ENCODE assay signal across 8 cellular contexts in genomic region chr2:47272031-47272864, GRCh38.
A peak's percentile ranks its signal among the peaks of the same experiment; 100 is the strongest.
DNase-seq lines count a peak whose midpoint lies in the region; ATAC-seq and TF ChIP-seq lines count a peak whose summit lies in the region.

No MANE protein-coding gene starts in this region.

- peaks cover 7 to 55% (median 12%) of the 10 kb centered on the region in 4 donors for H3K4me1 ChIP-seq in Peyer's patch
- H3K4me1 ChIP-seq in stomach smooth muscle (ENCODE audit: control insufficient read depth, insufficient read depth, low read length), result peaks cover 40% of the 10 kb centered on the region

- no peaks in the 10 kb centered on the region for H3K27me3 ChIP-seq in Peyer's patch
- H3K27me3 ChIP-seq in stomach smooth muscle (ENCODE audit: control insufficient read depth in 1 of 2, insufficient read depth in 2 of 2, low read length in 2 of 2), result no peaks in the 10 kb centered on the region

- H3K9me3 ChIP-seq in Peyer's patch (no peaks in the 10 kb centered on the region), stomach smooth muscle (ENCODE audit: control insufficient read depth in 2 of 2, low read length in 2 of 2) (no peaks in the 10 kb centered on the region)

- ATAC-seq in GM19025 (IDR thresholded peaks at IDR 0.05; ENCODE audit: low read depth, unreplicated experiment), result peak; percentile 67
- ATAC-seq in HG03571 (IDR thresholded peaks at IDR 0.05; ENCODE audit: unreplicated experiment), result peak; percentile 65
- peak; percentile 88 for ATAC-seq in activated T-helper 17 cell treated with anti-CD3 and anti-CD28 coated beads, Interleukin-2, amount 50 U/mL, for 72 hours (replicated peaks)
- peak; percentile 80 to 82 for ATAC-seq in natural killer cell treated with Interleukin-12 subunit alpha and Interleukin-12 subunit beta and Interleukin-15 and Interleukin-18, amount 100 ng/mL, for 72 hours

- H3K9ac ChIP-seq in stomach smooth muscle (ENCODE audit: low read length in 2 of 2), result peak overlapping the region; percentile 23 to 60

- no peaks in the 10 kb centered on the region for H3K9me3 Mint-ChIP-seq in activated T-helper 17 cell treated with anti-CD3 and anti-CD28 coated beads, Interleukin-2, amount 50 U/mL, for 72 hours
- H3K9me3 Mint-ChIP-seq in natural killer cell treated with Interleukin-12 subunit alpha and Interleukin-12 subunit beta and Interleukin-15 and Interleukin-18, amount 100 ng/mL, for 72 hours, result no peaks in the 10 kb centered on the region

- DNase-seq in AG20443 (ENCODE audit: low spot score), result peak; percentile 92
- peak; percentile 35 to 86 (median 83) for DNase-seq in Peyer's patch
- DNase-seq in fibroblast of pulmonary artery (ENCODE audit: low read depth), result peak; percentile 50
- DNase-seq in natural killer cell treated with Interleukin-12 subunit alpha and Interleukin-12 subunit beta and Interleukin-15 and Interleukin-18, amount 100 ng/mL, for 72 hours (ENCODE audit: low spot score), result peak; percentile 68

- no peaks in the 10 kb centered on the region for H3K36me3 ChIP-seq in Peyer's patch
- no peaks in the 10 kb centered on the region for H3K36me3 ChIP-seq in stomach smooth muscle (ENCODE audit: control insufficient read depth in 2 of 2, insufficient read depth in 2 of 2, low read length in 2 of 2)

- H3K4me1 Mint-ChIP-seq in activated T-helper 17 cell treated with anti-CD3 and anti-CD28 coated beads, Interleukin-2, amount 50 U/mL, for 72 hours, result no peaks in the 10 kb centered on the region
- H3K4me1 Mint-ChIP-seq in natural killer cell treated with Interleukin-12 subunit alpha and Interleukin-12 subunit beta and Interleukin-15 and Interleukin-18, amount 100 ng/mL, for 72 hours (ENCODE audit: low read depth in 2 of 2), result no peaks in the 10 kb centered on the region

- TF ChIP-seq CTCF in Peyer's patch (IDR thresholded peaks at IDR 0.05), result peak; percentile 77 to 98 (median 98)
- TF ChIP-seq CTCF in fibroblast of pulmonary artery (IDR thresholded peaks at IDR 0.05; ENCODE audit: low read length, missing control alignments), result peak; percentile 63

- peak overlapping the region; percentile 50 for H3K4me3 Mint-ChIP-seq in activated T-helper 17 cell treated with anti-CD3 and anti-CD28 coated beads, Interleukin-2, amount 50 U/mL, for 72 hours
- H3K4me3 Mint-ChIP-seq in natural killer cell treated with Interleukin-12 subunit alpha and Interleukin-12 subunit beta and Interleukin-15 and Interleukin-18, amount 100 ng/mL, for 72 hours, result peak overlapping the region; percentile 58

- peak overlapping the region; percentile 73 for H3K27ac Mint-ChIP-seq in activated T-helper 17 cell treated with anti-CD3 and anti-CD28 coated beads, Interleukin-2, amount 50 U/mL, for 72 hours
- H3K27ac Mint-ChIP-seq in natural killer cell treated with Interleukin-12 subunit alpha and Interleukin-12 subunit beta and Interleukin-15 and Interleukin-18, amount 100 ng/mL, for 72 hours, result no peak overlapping the region

- H3K27me3 Mint-ChIP-seq in activated T-helper 17 cell treated with anti-CD3 and anti-CD28 coated beads, Interleukin-2, amount 50 U/mL, for 72 hours, result no peaks in the 10 kb centered on the region
- peaks cover 0 to 3% of the 10 kb centered on the region in 2 donors for H3K27me3 Mint-ChIP-seq in natural killer cell treated with Interleukin-12 subunit alpha and Interleukin-12 subunit beta and Interleukin-15 and Interleukin-18, amount 100 ng/mL, for 72 hours

- H3K36me3 Mint-ChIP-seq in activated T-helper 17 cell treated with anti-CD3 and anti-CD28 coated beads, Interleukin-2, amount 50 U/mL, for 72 hours (ENCODE audit: low read depth), result no peaks in the 10 kb centered on the region
- no peaks in the 10 kb centered on the region for H3K36me3 Mint-ChIP-seq in natural killer cell treated with Interleukin-12 subunit alpha and Interleukin-12 subunit beta and Interleukin-15 and Interleukin-18, amount 100 ng/mL, for 72 hours

- peak overlapping the region; percentile 68 to 87 (median 78) for H3K27ac ChIP-seq in Peyer's patch
- peak overlapping the region; percentile 87 for H3K27ac ChIP-seq in stomach smooth muscle (ENCODE audit: low read length)

- peak overlapping the region; percentile 34 to 45 (median 42) for H3K4me3 ChIP-seq in Peyer's patch
- H3K4me3 ChIP-seq in fibroblast of pulmonary artery (replicated peaks; ENCODE audit: low read depth, low read length), result peak overlapping the region; percentile 32
- H3K4me3 ChIP-seq in stomach smooth muscle (ENCODE audit: low read length in 2 of 2), result peak overlapping the region; percentile 44 to 73

- no peak for TF ChIP-seq POLR2A in Peyer's patch (IDR thresholded peaks at IDR 0.05)

Comparison
In these comparisons a context has a peak if more than half of its experiments do, and no peak if none do; other contexts are left out.
1. Peak in every context shown above with its lines: DNase-seq, ATAC-seq, H3K4me3 ChIP-seq and H3K27ac ChIP-seq.